ENCODE assay signal across 16 cellular contexts in genomic region chr6:55636406-55637102, GRCh38. TPM values are rescaled to one million over a fixed set of nuclear protein-coding genes. Genes with fewer than 3 reads are reported as not detected.
DNase-seq lines count a peak whose midpoint lies in the region; ATAC-seq and TF ChIP-seq lines count a peak whose summit lies in the region.
"Had no signal": no experiment of that assay in that cellular context is flagged by ENCODE, and none has a peak within 500 bp of the region (broad histone marks: within the 10 kb centered on the region; RNA-seq: fewer than 3 reads in every experiment).

No MANE protein-coding gene starts in this region.

- TF ChIP-seq CTCF in 22Rv1 (IDR thresholded peaks at IDR 0.05), result no peak

- H3K27ac ChIP-seq in 22Rv1, result peak overlapping the region; percentile 60
- H3K27ac ChIP-seq: psoas muscle had no signal

- H3K27me3 ChIP-seq in adipocyte (replicated peaks; ENCODE audit: control insufficient read depth, insufficient read depth, low read length), result no peaks in the 10 kb centered on the region

- no peak overlapping the region for H3K4me3 ChIP-seq in adipocyte (ENCODE audit: low read length)
- H3K4me3 ChIP-seq: psoas muscle had no signal

- ATAC-seq in HG03097 (IDR thresholded peaks at IDR 0.05; ENCODE audit: low FRiP score, unreplicated experiment) (no peak), HG03439 (IDR thresholded peaks at IDR 0.05; ENCODE audit: unreplicated experiment) (no peak)
- ATAC-seq: activated CD8-positive, alpha-beta T cell treated with anti-CD3 and anti-CD28 coated beads for 36 hours; psoas muscle; stimulated activated naive B cell treated with anti-CD40 and anti-IgM and Interleukin-4, amounts not matched to agents 10 μg/mL and 1 μg/mL and 100 μg/mL, for 72 hours had no signal

- peak; percentile 56 for DNase-seq in HS-5 (ENCODE audit: low read depth)
- peak; percentile 82 for DNase-seq in adipocyte (ENCODE audit: low read depth)
- peak; percentile 55 for DNase-seq in fibroblast of the conjunctiva (ENCODE audit: low read depth)
- DNase-seq in posterior vena cava (ENCODE audit: low spot score), result no peak
- DNase-seq in NOMO-1 (lab: John Stamatoyannopoulos, UW; ENCODE audit: unreplicated experiment in 2 of 2), result no peak
- DNase-seq: activated CD8-positive, alpha-beta T cell treated with anti-CD3 and anti-CD28 coated beads for 36 hours; activated effector memory CD4-positive, alpha-beta T cell treated with anti-CD3 and anti-CD28 coated beads, Interleukin-2, amount 50 U/mL, for 16 hours; central memory CD4-positive, alpha-beta T cell; NCI-H345; psoas muscle; stimulated activated CD4-positive, alpha-beta T cell treated with anti-CD3 and anti-CD28 coated beads, Interleukin-4, amount 100 ng/mL, for 24 hours; stimulated activated naive B cell treated with anti-CD40 and anti-IgM and Interleukin-4, amounts not matched to agents 10 μg/mL and 1 μg/mL and 100 μg/mL, for 72 hours had no signal

- no peaks in the 10 kb centered on the region for H3K36me3 ChIP-seq in adipocyte (ENCODE audit: control insufficient read depth, insufficient read depth, low read length, severe bottlenecking)

- H3K4me1 ChIP-seq in adipocyte (ENCODE audit: control insufficient read depth, insufficient read depth, low read length), result peaks cover 11% of the 10 kb centered on the region
- H3K4me1 ChIP-seq: psoas muscle had no signal

- H3K9me3 ChIP-seq in adipocyte (ENCODE audit: control insufficient read depth, low read length), result no peaks in the 10 kb centered on the region
- H3K9me3 ChIP-seq: psoas muscle had no signal

- intact Hi-C loops in posterior vena cava (cut with DNase I), result no loop called here

- no peak overlapping the region for H3K9ac ChIP-seq in adipocyte (ENCODE audit: low read length)

RNA-seq across cellular contexts. Expression of gene HMGCLL1, which starts 57.6 kb away (rescaled TPM):
- under 1 TPM; 0.14 to 0.42 TPM for total RNA-seq in posterior vena cava
- total RNA-seq: activated CD8-positive, alpha-beta T cell treated with anti-CD3 and anti-CD28 coated beads for 36 hours; RPMI7951 had no signal

Comparison
In these comparisons a context has a peak if more than half of its experiments do, and no peak if none do; other contexts are left out.
1. DNase-seq: peak in HS-5 (single experiment), adipocyte (single experiment) and fibroblast of the conjunctiva (single experiment); none in posterior vena cava (single experiment) and NOMO-1 (0 of 2).